In genomic region chr6:44223471-44224153, GRCh38 we compare ENCODE assay signal across 1 cellular context.
TF ChIP-seq lines count a peak whose summit lies in the region.

Gene SLC29A1, plus strand, starts transcription at chr6:44223595. Its CDS starts 3,719 bp downstream, at chr6:44227314.

TF ChIP-seq in HepG2, 621 proteins besides CTCF, POLR2A, EP300 and RAD21 (continued from another document and continues in another):
- peak; percentile 42; the same call in 1 of the 2 replicates for TF ChIP-seq ZNF609 (CRISPR knock-in tag; IDR thresholded peaks at IDR 0.05; ENCODE audit: borderline replicate concordance)
- peak; percentile 81; the same call in 1 of the 2 replicates for TF ChIP-seq ZNF574 (CRISPR knock-in tag; IDR thresholded peaks at IDR 0.05)
- TF ChIP-seq RFX1 (IDR thresholded peaks at IDR 0.05), result no peak
- peak; percentile 62; the same call in 1 of the 2 replicates for TF ChIP-seq SNAPC2 (CRISPR knock-in tag; IDR thresholded peaks at IDR 0.05)
- 0 out of 2 replicates have a peak, but pooled peaks have one; percentile 24 for TF ChIP-seq RXRA (CRISPR knock-in tag; IDR thresholded peaks at IDR 0.05)
- TF ChIP-seq BCL3 (CRISPR knock-in tag; IDR thresholded peaks at IDR 0.05), result peak; percentile 81; the same call in 1 of the 2 replicates
- TF ChIP-seq ZBTB14 (CRISPR knock-in tag; IDR thresholded peaks at IDR 0.05), result peak; percentile 76
- TF ChIP-seq SALL1 (CRISPR knock-in tag; IDR thresholded peaks at IDR 0.05), result peak; percentile 77
- peak; percentile 63; the same call in 1 of the 2 replicates for TF ChIP-seq E2F1 (CRISPR knock-in tag; IDR thresholded peaks at IDR 0.05)
- 0 out of 2 replicates have a peak, but pooled peaks have one; percentile 25 for TF ChIP-seq ZNF747 (CRISPR knock-in tag; IDR thresholded peaks at IDR 0.05; ENCODE audit: borderline replicate concordance)
- TF ChIP-seq HNRNPUL1 (IDR thresholded peaks at IDR 0.05; ENCODE audit: low read depth, low read length), result no peak
- peak; percentile 51 for TF ChIP-seq TAF1 (CRISPR knock-in tag; IDR thresholded peaks at IDR 0.05)
- 0 out of 2 replicates have a peak, but pooled peaks have one; percentile 42 for TF ChIP-seq ZNF121 (CRISPR knock-in tag; IDR thresholded peaks at IDR 0.05)
- TF ChIP-seq ZSCAN25 (CRISPR knock-in tag; IDR thresholded peaks at IDR 0.05), result peak; percentile 34; the same call in 1 of the 2 replicates
- peak; percentile 87 for TF ChIP-seq ZNF138 (CRISPR knock-in tag; IDR thresholded peaks at IDR 0.05; ENCODE audit: low read depth)
- TF ChIP-seq RBM22 (optimal IDR thresholded peaks at IDR 0.05; ENCODE audit: low read length), result no peak
- TF ChIP-seq NR3C1 (CRISPR knock-in tag; IDR thresholded peaks at IDR 0.05), result no peak
- TF ChIP-seq ZNF331 (CRISPR knock-in tag; IDR thresholded peaks at IDR 0.05), result peak; percentile 46; the same call in 1 of the 2 replicates
- TF ChIP-seq HMG20A (CRISPR knock-in tag; IDR thresholded peaks at IDR 0.05; ENCODE audit: borderline replicate concordance), result 0 out of 2 replicates have a peak, but pooled peaks have one; percentile 20
- no peak for TF ChIP-seq ZNF101 (CRISPR knock-in tag; IDR thresholded peaks at IDR 0.05; ENCODE audit: borderline replicate concordance, low read depth)
- TF ChIP-seq BHLHE40 (IDR thresholded peaks at IDR 0.05; ENCODE audit: low read length), result peak; percentile 92
- no peak for TF ChIP-seq NAIF1 (CRISPR knock-in tag; IDR thresholded peaks at IDR 0.05; ENCODE audit: borderline replicate concordance)
- TF ChIP-seq MNT (IDR thresholded peaks at IDR 0.05), result peak; percentile 42
- TF ChIP-seq THAP9 (CRISPR knock-in tag; IDR thresholded peaks at IDR 0.05; ENCODE audit: borderline replicate concordance), result no peak
- TF ChIP-seq THAP7 (CRISPR knock-in tag; IDR thresholded peaks at IDR 0.05), result peak; percentile 88
- TF ChIP-seq PRDM15 (CRISPR knock-in tag; IDR thresholded peaks at IDR 0.05), result peak; percentile 46; the same call in 1 of the 2 replicates
- no peak for TF ChIP-seq HNF1B (CRISPR knock-in tag; IDR thresholded peaks at IDR 0.05)
